In the genomic region with DNA sequence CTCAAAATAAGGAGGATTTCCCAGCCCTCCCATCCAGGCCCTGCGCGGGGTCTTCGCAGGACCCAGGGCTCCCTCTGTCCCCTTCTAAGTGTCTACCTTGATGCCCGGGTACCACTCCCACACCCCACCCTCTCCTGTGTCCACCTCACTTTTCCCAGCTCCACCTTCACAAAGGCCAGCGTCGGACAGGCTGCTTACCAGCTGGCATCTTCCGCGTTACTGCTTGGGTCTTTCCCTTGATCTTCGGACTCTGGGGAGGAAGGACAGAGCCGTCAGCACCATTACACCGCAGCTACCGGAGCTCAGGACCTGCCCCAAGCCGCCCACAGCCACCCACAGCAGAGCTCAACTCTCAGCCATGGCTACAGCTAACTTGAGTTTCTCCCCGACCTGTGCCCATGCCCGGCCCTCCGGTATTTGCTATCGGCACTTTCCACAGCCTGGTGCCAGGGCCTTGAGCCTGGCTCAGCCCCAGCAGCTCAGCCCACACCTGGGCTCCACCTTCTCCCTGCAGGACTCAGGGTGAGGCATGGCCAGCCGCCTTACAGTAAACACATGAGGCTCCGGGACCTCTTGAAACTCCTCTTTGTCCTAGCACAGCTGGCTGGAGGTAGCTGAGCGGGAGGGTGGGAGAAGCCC, we compare ENCODE assay signal across 12 cellular contexts. TPM values are rescaled to one million over a fixed set of nuclear protein-coding genes. Genes with fewer than 3 reads are reported as not detected.
DNase-seq lines count a peak whose midpoint lies in the region; ATAC-seq, FAIRE-seq and TF ChIP-seq lines count a peak whose summit lies in the region.
"Had no signal": no experiment of that assay in that cellular context is flagged by ENCODE, and none has a peak within 500 bp of the region (broad histone marks: within the 10 kb centered on the region; RNA-seq: fewer than 3 reads in every experiment).

No MANE protein-coding gene starts in this region.

- peak overlapping the region; percentile 19 for H2AFZ ChIP-seq in keratinocyte (ENCODE audit: control insufficient read depth, low read length)

- ATAC-seq in HG02840 (IDR thresholded peaks at IDR 0.05; ENCODE audit: low FRiP score, unreplicated experiment) (no peak), HG02623 (IDR thresholded peaks at IDR 0.05; ENCODE audit: unreplicated experiment) (no peak)

- H3K79me2 ChIP-seq in keratinocyte (ENCODE audit: control insufficient read depth, insufficient read depth, low read length): no peaks in the 10 kb centered on the region

- H4K20me1 ChIP-seq in keratinocyte (ENCODE audit: control insufficient read depth, extremely low read depth, insufficient read depth, low read length): no peaks in the 10 kb centered on the region

- peak; percentile 93 for DNase-seq in HT-29 (ENCODE audit: low spot score)
- DNase-seq in breast epithelium (ENCODE audit: low spot score in 2 of 2): peak; percentile 84 to 85
- no peak for DNase-seq in keratinocyte (ENCODE audit: low read depth, low spot score)
- DNase-seq in small intestine: peak; percentile 74
- no peak for DNase-seq in NCI-H2081 treated with DMSO at 0.1 percent for 48 hours (lab: John Stamatoyannopoulos, UW)
- DNase-seq in activated T-cell treated with anti-CD3 and anti-CD28 coated beads for 4 hours: no peak
- DNase-seq: activated CD4-positive, alpha-beta T cell treated with anti-CD3 and anti-CD28 coated beads, Interleukin-2, amount 10 ng/mL, durations not matched to agents 24 days and 14 days; effector CD4-positive, alpha-beta T cell; glutamatergic neuron; stimulated activated CD4-positive, alpha-beta T cell treated with anti-CD3 and anti-CD28 coated beads, Interleukin-15, amount 100 ng/mL, for 24 hours had no signal

- TF ChIP-seq CTCF in breast epithelium (IDR thresholded peaks at IDR 0.05) (peak in 1 of 3 donors; percentile 4), keratinocyte (optimal IDR thresholded peaks at IDR 0.05 in 1 of 3, IDR thresholded peaks at IDR 0.05 in 1 of 3, conservative IDR thresholded peaks at IDR 0.05 in 1 of 3; ENCODE audit: extremely low read depth in 1 of 3, insufficient read depth in 2 of 3, low read length in 3 of 3) (no peak)

- H3K4me1 ChIP-seq in breast epithelium: peaks cover 5 to 12% of the 10 kb centered on the region in 2 donors
- H3K4me1 ChIP-seq in keratinocyte (ENCODE audit: control insufficient read depth, extremely low read depth, insufficient read depth, low read length): peaks cover 17% of the 10 kb centered on the region
- no peaks in the 10 kb centered on the region for H3K4me1 ChIP-seq in small intestine (ENCODE audit: control insufficient read depth in 2 of 2, insufficient read depth in 1 of 2, low read depth in 1 of 2, low read length in 1 of 2)

- WGBS in small intestine, 3 donors: 31 to 81% (median 43%) methylated on average over 20 of the region's 20 CpGs

- peak overlapping the region; percentile 68 for H3K4me2 ChIP-seq in keratinocyte (ENCODE audit: control insufficient read depth, extremely low read depth, insufficient read depth, low read depth, low read length)

- no peak for FAIRE-seq in keratinocyte (lab: Jason Lieb, UNC)
- no peak for FAIRE-seq in small intestine (lab: Jason Lieb, UNC)

- H3K27me3 ChIP-seq in breast epithelium (no peaks in the 10 kb centered on the region), keratinocyte (ENCODE audit: control insufficient read depth, extremely low read depth, insufficient read depth, low read length) (peaks cover 12% of the 10 kb centered on the region), small intestine (ENCODE audit: control insufficient read depth in 2 of 2, insufficient read depth in 2 of 2, low read length in 2 of 2) (no peaks in the 10 kb centered on the region)

- intact Hi-C loops in breast epithelium (cut with DNase I; ENCODE audit: low total_unique reads): no loop called here

- H3K27ac ChIP-seq in breast epithelium: peak overlapping the region; percentile 91 to 95
- H3K27ac ChIP-seq in keratinocyte (ENCODE audit: control insufficient read depth, insufficient read depth, low read length): no peak overlapping the region
- H3K27ac ChIP-seq in small intestine (ENCODE audit: low read depth in 1 of 2, low read length in 1 of 2): peak overlapping the region in 1 of 2 donors; percentile 61

- no peak overlapping the region for H3K9ac ChIP-seq in keratinocyte (ENCODE audit: control insufficient read depth, extremely low read depth, insufficient read depth, low read length)

- dilution Hi-C loops in keratinocyte (cut with MboI; ENCODE audit: extremely low pct_ligation_motif_present, low sequenced_read_pairs): no loop called here

- H3K36me3 ChIP-seq in breast epithelium (no peaks in the 10 kb centered on the region), keratinocyte (ENCODE audit: control insufficient read depth in 2 of 2, extremely low read depth in 1 of 2, insufficient read depth in 2 of 2, low read length in 2 of 2) (peaks cover 0 to 1% of the 10 kb centered on the region in 2 experiments), small intestine (ENCODE audit: control insufficient read depth in 2 of 2, insufficient read depth in 2 of 2, low read length in 2 of 2) (no peaks in the 10 kb centered on the region)

- H3K4me3 ChIP-seq in breast epithelium (peak overlapping the region in 2 of 3 donors; percentile 38 to 57), keratinocyte (ENCODE audit: control insufficient read depth in 2 of 3, extremely low read depth in 1 of 3, insufficient read depth in 2 of 3, low read depth in 1 of 3, low read length in 3 of 3) (no peak overlapping the region), small intestine (ENCODE audit: low read depth in 1 of 2, low read length in 2 of 2) (no peak overlapping the region)

- H3K9me1 ChIP-seq in keratinocyte (ENCODE audit: control insufficient read depth, extremely low read depth, insufficient read depth, low read length): no peaks in the 10 kb centered on the region

- TF ChIP-seq POLR2A in breast epithelium (IDR thresholded peaks at IDR 0.05): no peak

- H3K9me3 ChIP-seq in breast epithelium (no peaks in the 10 kb centered on the region), keratinocyte (ENCODE audit: control insufficient read depth, low read depth, low read length) (peaks cover 9% of the 10 kb centered on the region), small intestine (ENCODE audit: control insufficient read depth, low read depth) (no peaks in the 10 kb centered on the region)

RNA-seq across cellular contexts. Expression of gene C13orf46, which starts 3.8 kb away (rescaled TPM):
- 0.38 and 0.60 TPM in 2 replicates for total RNA-seq in HT-29 (2014; rRNA removed; shearing (Covaris generic))
- under 1 TPM; 0.16 to 0.73 (median 0.66) TPM for total RNA-seq in breast epithelium
- polyA plus RNA-seq in keratinocyte (0.03 to 0.10 TPM in 2 of 3 replicates, not detected in the other), small intestine (under 1 TPM in 2 of 3 donors, not detected in 1; 0.22 to 0.27 TPM)
- not detected for polyA plus RNA-seq in keratinocyte (2011; ENCODE audit: low read depth)
- 0.04 and 0.08 TPM in 2 replicates for polyA plus RNA-seq in keratinocyte (2011; cell fraction: cytosol; rRNA removed)
- polyA plus RNA-seq in keratinocyte (2011; cell fraction: nucleus; rRNA removed): 0.32 and 0.92 TPM in 2 replicates
- polyA plus RNA-seq in keratinocyte (2012; ENCODE audit: low replicate concordance): 0.03 and 0.06 TPM in 2 replicates
- polyA minus RNA-seq in keratinocyte: 0.19 to 2.3 TPM (median 1.0 TPM) in 3 replicates
- not detected for polyA minus RNA-seq in keratinocyte (2011; cell fraction: cytosol; rRNA and poly(A)+ RNA removed)
- 0.31 and 0.42 TPM in 2 replicates for polyA minus RNA-seq in keratinocyte (2011; cell fraction: nucleus; rRNA and poly(A)+ RNA removed)

Comparison
In these comparisons a context has a peak if more than half of its experiments do, and no peak if none do; other contexts are left out.
1. DNase-seq: peak in HT-29 (single experiment), breast epithelium (2 of 2) and small intestine (single experiment); none in keratinocyte (single experiment), NCI-H2081 treated with DMSO at 0.1 percent for 48 hours (single experiment) and activated T-cell treated with anti-CD3 and anti-CD28 coated beads for 4 hours (single experiment).
2. H3K4me3 ChIP-seq: peak in breast epithelium (2 of 3); none in keratinocyte (0 of 3) and small intestine (0 of 2).